Comparison of ENCODE assay signal across 14 cellular contexts in the genomic region with DNA sequence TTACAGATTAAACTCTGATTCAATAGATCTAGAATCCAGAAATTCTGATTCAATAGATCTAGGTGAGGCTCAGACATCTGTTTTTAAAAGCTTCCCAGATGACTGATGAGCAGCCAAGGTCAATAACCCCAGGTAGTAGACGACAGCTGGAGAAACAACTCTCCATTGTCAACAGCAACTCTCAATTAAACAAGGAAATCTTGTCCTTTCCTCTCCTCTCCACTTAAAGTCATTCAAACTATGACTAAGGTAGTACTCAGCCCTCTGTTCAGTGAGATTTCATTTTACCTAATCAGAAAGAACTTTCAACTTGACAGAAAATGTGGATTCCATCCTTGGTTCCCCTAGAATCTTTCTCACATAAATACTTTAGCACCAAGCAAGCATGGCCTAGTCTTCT.
A peak's percentile ranks its signal among the peaks of the same experiment; 100 is the strongest.
DNase-seq lines count a peak whose midpoint lies in the region; ATAC-seq, FAIRE-seq and TF ChIP-seq lines count a peak whose summit lies in the region.
"Had no signal": no experiment of that assay in that cellular context is flagged by ENCODE, and none has a peak within 500 bp of the region (broad histone marks: within the 10 kb centered on the region; RNA-seq: fewer than 3 reads in every experiment).

No MANE protein-coding gene starts in this region.

- peaks cover 8% of the 10 kb centered on the region for H3K27me3 Mint-ChIP-seq in activated CD8-positive, alpha-beta T cell treated with anti-CD3 and anti-CD28 coated beads, Interleukin-2, amount 10 ng/mL, durations not matched to agents 7 days and 5 days (ENCODE audit: low read depth)

- no peak overlapping the region for H3K4me3 ChIP-seq in keratinocyte (ENCODE audit: control insufficient read depth in 2 of 3, extremely low read depth in 1 of 3, insufficient read depth in 2 of 3, low read depth in 1 of 3, low read length in 3 of 3)
- H3K4me3 ChIP-seq: BLaER1 treated with 17β-estradiol and CSF1 and Interleukin-3, amounts not matched to agents 10 nM and 100 nM; SJSA1 had no signal

- no peaks in the 10 kb centered on the region for H3K9me3 Mint-ChIP-seq in activated CD8-positive, alpha-beta T cell treated with anti-CD3 and anti-CD28 coated beads, Interleukin-2, amount 10 ng/mL, durations not matched to agents 7 days and 5 days (ENCODE audit: insufficient read depth)
- H3K9me3 Mint-ChIP-seq: naive thymus-derived CD8-positive, alpha-beta T cell had no signal

- no peaks in the 10 kb centered on the region for H3K79me2 ChIP-seq in keratinocyte (ENCODE audit: control insufficient read depth, insufficient read depth, low read length)

- POLR2A ChIA-PET in activated CD8-positive, alpha-beta T cell treated with anti-CD3 and anti-CD28 coated beads, Interleukin-2, amount 10 ng/mL, durations not matched to agents 7 days and 5 days (lab: Charles Lee): no interaction called here

- H3K4me1 ChIP-seq in keratinocyte (ENCODE audit: control insufficient read depth, extremely low read depth, insufficient read depth, low read length): peaks cover 36% of the 10 kb centered on the region

- CTCF ChIA-PET in activated CD8-positive, alpha-beta T cell treated with anti-CD3 and anti-CD28 coated beads, Interleukin-2, amount 10 ng/mL, durations not matched to agents 7 days and 5 days (lab: Charles Lee): no interaction called here

- in situ Hi-C loops in SK-MEL-5 (cut with HindIII; ENCODE audit: low pct_unique_long_range_greater_than_20kb, low sequenced_read_pairs): no loop called here

- DNase-seq in COLO668 (lab: John Stamatoyannopoulos, UW; ENCODE audit: unreplicated experiment): peak; percentile 18
- DNase-seq in M059J (ENCODE audit: low read depth): peak; percentile 50
- peak; percentile 35 for DNase-seq in SK-MEL-5 (ENCODE audit: low read depth, low spot score)
- DNase-seq in keratinocyte (ENCODE audit: low read depth, low spot score): peak; percentile 13
- DNase-seq in NOMO-1 (lab: John Stamatoyannopoulos, UW; ENCODE audit: unreplicated experiment in 2 of 2): no peak
- DNase-seq in iPS-NIHi7 (ENCODE audit: extremely low spot score): no peak
- DNase-seq in activated CD8-positive, alpha-beta T cell treated with anti-CD3 and anti-CD28 coated beads, Interleukin-2, amount 10 ng/mL, durations not matched to agents 7 days and 5 days: no peak
- DNase-seq: activated CD4-positive, alpha-beta T cell treated with anti-CD3 and anti-CD28 coated beads, Interleukin-2, amount 10 ng/mL, durations not matched to agents 24 days and 14 days; activated naive CD4-positive, alpha-beta T cell treated with Interleukin-2 at 50 U/mL for 16 hours; hippocampal formation; naive thymus-derived CD8-positive, alpha-beta T cell had no signal

- H3K4me1 Mint-ChIP-seq in activated CD8-positive, alpha-beta T cell treated with anti-CD3 and anti-CD28 coated beads, Interleukin-2, amount 10 ng/mL, durations not matched to agents 7 days and 5 days (ENCODE audit: low read depth): peaks cover 5% of the 10 kb centered on the region

- H3K4me2 ChIP-seq in keratinocyte (ENCODE audit: control insufficient read depth, extremely low read depth, insufficient read depth, low read depth, low read length): peak overlapping the region; percentile 37
- H3K4me2 ChIP-seq: BLaER1 treated with 17β-estradiol and CSF1 and Interleukin-3, amounts not matched to agents 10 nM and 100 nM had no signal

- H3K27me3 ChIP-seq in keratinocyte (ENCODE audit: control insufficient read depth, extremely low read depth, insufficient read depth, low read length): no peaks in the 10 kb centered on the region
- H3K27me3 ChIP-seq: BLaER1 treated with 17β-estradiol and CSF1 and Interleukin-3, amounts not matched to agents 10 nM and 100 nM; SJSA1 had no signal

- peak overlapping the region; percentile 42 for H3K9ac ChIP-seq in keratinocyte (ENCODE audit: control insufficient read depth, extremely low read depth, insufficient read depth, low read length)
- H3K9ac ChIP-seq: BLaER1 treated with 17β-estradiol and CSF1 and Interleukin-3, amounts not matched to agents 10 nM and 100 nM had no signal

- no peaks in the 10 kb centered on the region for H3K36me3 ChIP-seq in keratinocyte (ENCODE audit: control insufficient read depth in 2 of 2, extremely low read depth in 1 of 2, insufficient read depth in 2 of 2, low read length in 2 of 2)
- H3K36me3 ChIP-seq: BLaER1 treated with 17β-estradiol and CSF1 and Interleukin-3, amounts not matched to agents 10 nM and 100 nM; SJSA1 had no signal

- H4K20me1 ChIP-seq in keratinocyte (ENCODE audit: control insufficient read depth, extremely low read depth, insufficient read depth, low read length): no peaks in the 10 kb centered on the region
- H4K20me1 ChIP-seq: BLaER1 treated with 17β-estradiol and CSF1 and Interleukin-3, amounts not matched to agents 10 nM and 100 nM had no signal

- no peak overlapping the region for H3K27ac Mint-ChIP-seq in activated CD8-positive, alpha-beta T cell treated with anti-CD3 and anti-CD28 coated beads, Interleukin-2, amount 10 ng/mL, durations not matched to agents 7 days and 5 days
- H3K27ac Mint-ChIP-seq: activated CD4-positive, alpha-beta T cell treated with anti-CD3 and anti-CD28 coated beads, Interleukin-2, amount 10 ng/mL, durations not matched to agents 24 days and 14 days; naive thymus-derived CD8-positive, alpha-beta T cell had no signal

- ATAC-seq in GM18870 (IDR thresholded peaks at IDR 0.05; ENCODE audit: unreplicated experiment): no peak
- no peak for ATAC-seq in activated CD8-positive, alpha-beta T cell treated with anti-CD3 and anti-CD28 coated beads, Interleukin-2, amount 10 ng/mL, durations not matched to agents 7 days and 5 days
- ATAC-seq: naive thymus-derived CD8-positive, alpha-beta T cell had no signal

- dilution Hi-C loops in keratinocyte (cut with MboI; ENCODE audit: extremely low pct_ligation_motif_present, low sequenced_read_pairs): no loop called here

- FAIRE-seq in keratinocyte (lab: Jason Lieb, UNC): peak; percentile 92

- peak overlapping the region; percentile 82 for H3K27ac ChIP-seq in keratinocyte (ENCODE audit: control insufficient read depth, insufficient read depth, low read length)
- H3K27ac ChIP-seq: BLaER1 treated with 17β-estradiol and CSF1 and Interleukin-3, amounts not matched to agents 10 nM and 100 nM; SJSA1 had no signal

- no peak for TF ChIP-seq CTCF in keratinocyte (optimal IDR thresholded peaks at IDR 0.05 in 1 of 3, IDR thresholded peaks at IDR 0.05 in 1 of 3, conservative IDR thresholded peaks at IDR 0.05 in 1 of 3; ENCODE audit: extremely low read depth in 1 of 3, insufficient read depth in 2 of 3, low read length in 3 of 3)

- H3K9me1 ChIP-seq in keratinocyte (ENCODE audit: control insufficient read depth, extremely low read depth, insufficient read depth, low read length): no peaks in the 10 kb centered on the region

- no peak overlapping the region for H2AFZ ChIP-seq in keratinocyte (ENCODE audit: control insufficient read depth, low read length)

- no peaks in the 10 kb centered on the region for H3K9me3 ChIP-seq in keratinocyte (ENCODE audit: control insufficient read depth, low read depth, low read length)
- H3K9me3 ChIP-seq: SJSA1 had no signal

- no peaks in the 10 kb centered on the region for H3K36me3 Mint-ChIP-seq in activated CD8-positive, alpha-beta T cell treated with anti-CD3 and anti-CD28 coated beads, Interleukin-2, amount 10 ng/mL, durations not matched to agents 7 days and 5 days (ENCODE audit: low read depth)
- H3K36me3 Mint-ChIP-seq: naive thymus-derived CD8-positive, alpha-beta T cell had no signal

- H3K4me3 Mint-ChIP-seq in activated CD8-positive, alpha-beta T cell treated with anti-CD3 and anti-CD28 coated beads, Interleukin-2, amount 10 ng/mL, durations not matched to agents 7 days and 5 days: no peak overlapping the region
- H3K4me3 Mint-ChIP-seq: activated CD4-positive, alpha-beta T cell treated with anti-CD3 and anti-CD28 coated beads, Interleukin-2, amount 10 ng/mL, durations not matched to agents 24 days and 14 days; naive thymus-derived CD8-positive, alpha-beta T cell had no signal

Comparison
In these comparisons a context has a peak if more than half of its experiments do, and no peak if none do; other contexts are left out.
1. DNase-seq: peak in COLO668 (single experiment), M059J (single experiment), SK-MEL-5 (single experiment) and keratinocyte (single experiment); none in NOMO-1 (0 of 2), iPS-NIHi7 (single experiment) and activated CD8-positive, alpha-beta T cell treated with anti-CD3 and anti-CD28 coated beads, Interleukin-2, amount 10 ng/mL, durations not matched to agents 7 days and 5 days (single experiment).